8 cellular contexts compared by ENCODE assay signal in the genomic region with DNA sequence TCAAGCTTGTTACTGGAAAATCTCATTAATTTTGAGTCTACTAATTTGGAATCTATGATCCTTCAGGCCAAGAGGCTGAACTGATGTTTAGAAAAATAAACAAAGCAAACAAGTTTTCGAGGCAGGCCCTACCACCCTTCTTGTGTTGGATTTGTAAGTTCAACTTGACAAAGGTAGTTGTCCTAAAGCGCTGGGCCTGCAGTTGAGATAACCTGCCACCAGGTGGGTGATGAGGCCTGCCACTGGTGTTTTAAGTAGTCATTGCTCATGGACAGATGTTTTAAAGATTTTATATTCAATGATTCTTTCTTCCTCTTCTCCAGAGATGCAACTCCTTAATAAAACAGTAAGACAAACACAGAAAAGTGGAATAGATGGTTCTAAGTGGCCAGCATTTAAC. TPM values are rescaled to one million over a fixed set of nuclear protein-coding genes. Genes with fewer than 3 reads are reported as not detected.
A peak's percentile ranks its signal among the peaks of the same experiment; 100 is the strongest.
DNase-seq lines count a peak whose midpoint lies in the region; ATAC-seq and TF ChIP-seq lines count a peak whose summit lies in the region.

No MANE protein-coding gene starts in this region.

- ATAC-seq in GM21576 (IDR thresholded peaks at IDR 0.05; ENCODE audit: unreplicated experiment), result no peak
- no peak for ATAC-seq in GM21786 (IDR thresholded peaks at IDR 0.05; ENCODE audit: unreplicated experiment)

- H3K27ac Mint-ChIP-seq in glutamatergic neuron (ENCODE audit: unreplicated experiment), result no peak overlapping the region

- no peaks in the 10 kb centered on the region for H3K9me3 Mint-ChIP-seq in glutamatergic neuron (ENCODE audit: unreplicated experiment)

- H3K36me3 Mint-ChIP-seq in glutamatergic neuron (ENCODE audit: unreplicated experiment), result no peaks in the 10 kb centered on the region

- H3K27me3 Mint-ChIP-seq in glutamatergic neuron (ENCODE audit: unreplicated experiment), result no peaks in the 10 kb centered on the region

- DNase-seq in DMS153 treated with DMSO at 0.1 percent for 48 hours (lab: John Stamatoyannopoulos, UW; ENCODE audit: unreplicated experiment), result peak; percentile 13
- peak; percentile 22 for DNase-seq in M059J (ENCODE audit: low read depth)
- peak; percentile 32 for DNase-seq in activated T-cell treated with anti-CD3 and anti-CD28 coated beads for 24 hours (ENCODE audit: low read depth)
- no peak for DNase-seq in glutamatergic neuron
- peak; percentile 22 for DNase-seq in stimulated activated CD4-positive, alpha-beta T cell treated with anti-CD3 and anti-CD28 coated beads, Interleukin-2, amount 100 ng/mL, for 4 hours (ENCODE audit: low read depth)
- no peak for DNase-seq in pons (ENCODE audit: low spot score)

- H3K4me3 Mint-ChIP-seq in glutamatergic neuron (ENCODE audit: unreplicated experiment), result no peak overlapping the region

- peak; percentile 61 for TF ChIP-seq CTCF in glutamatergic neuron (IDR thresholded peaks at IDR 0.05; ENCODE audit: partially characterized antibody, unreplicated experiment)

- H3K4me1 Mint-ChIP-seq in glutamatergic neuron (ENCODE audit: low read depth, unreplicated experiment), result peaks cover 11% of the 10 kb centered on the region

RNA-seq across cellular contexts. Expression of gene ACVRL1, which starts 19.4 kb away (rescaled TPM):
- 0.10 and 1.2 TPM in 2 replicates for total RNA-seq in M059J (2014; rRNA removed; shearing (Covaris generic))
- 0.39 TPM for total RNA-seq in glutamatergic neuron (ENCODE audit: unreplicated experiment)

RNA-seq across cellular contexts. Expression of gene ACVR1B, which starts 24.8 kb away (rescaled TPM):
- total RNA-seq in M059J (2014; rRNA removed; shearing (Covaris generic)), result 2.7 and 3.1 TPM in 2 replicates
- total RNA-seq in glutamatergic neuron (ENCODE audit: unreplicated experiment), result 50.2 TPM

RNA-seq across cellular contexts. Expression of gene ANKRD33, which starts 38.8 kb away (rescaled TPM):
- total RNA-seq in M059J (2014; rRNA removed; shearing (Covaris generic)), result not detected in 2 replicates
- total RNA-seq in glutamatergic neuron (ENCODE audit: unreplicated experiment), result not detected

Comparison
In these comparisons a context has a peak if more than half of its experiments do, and no peak if none do; other contexts are left out.
1. DNase-seq: peak in DMS153 treated with DMSO at 0.1 percent for 48 hours (single experiment), M059J (single experiment), activated T-cell treated with anti-CD3 and anti-CD28 coated beads for 24 hours (single experiment) and stimulated activated CD4-positive, alpha-beta T cell treated with anti-CD3 and anti-CD28 coated beads, Interleukin-2, amount 100 ng/mL, for 4 hours (single experiment); none in glutamatergic neuron (single experiment) and pons (single experiment).
2. RNA of gene ACVR1B, which starts 24.8 kb away (total RNA-seq): 50.2 TPM in glutamatergic neuron (single experiment); 2.7 to 3.1 TPM in M059J; every median in the first group is over 10 times any median in the second.